1 cellular context compared by ENCODE assay signal in the genomic region with DNA sequence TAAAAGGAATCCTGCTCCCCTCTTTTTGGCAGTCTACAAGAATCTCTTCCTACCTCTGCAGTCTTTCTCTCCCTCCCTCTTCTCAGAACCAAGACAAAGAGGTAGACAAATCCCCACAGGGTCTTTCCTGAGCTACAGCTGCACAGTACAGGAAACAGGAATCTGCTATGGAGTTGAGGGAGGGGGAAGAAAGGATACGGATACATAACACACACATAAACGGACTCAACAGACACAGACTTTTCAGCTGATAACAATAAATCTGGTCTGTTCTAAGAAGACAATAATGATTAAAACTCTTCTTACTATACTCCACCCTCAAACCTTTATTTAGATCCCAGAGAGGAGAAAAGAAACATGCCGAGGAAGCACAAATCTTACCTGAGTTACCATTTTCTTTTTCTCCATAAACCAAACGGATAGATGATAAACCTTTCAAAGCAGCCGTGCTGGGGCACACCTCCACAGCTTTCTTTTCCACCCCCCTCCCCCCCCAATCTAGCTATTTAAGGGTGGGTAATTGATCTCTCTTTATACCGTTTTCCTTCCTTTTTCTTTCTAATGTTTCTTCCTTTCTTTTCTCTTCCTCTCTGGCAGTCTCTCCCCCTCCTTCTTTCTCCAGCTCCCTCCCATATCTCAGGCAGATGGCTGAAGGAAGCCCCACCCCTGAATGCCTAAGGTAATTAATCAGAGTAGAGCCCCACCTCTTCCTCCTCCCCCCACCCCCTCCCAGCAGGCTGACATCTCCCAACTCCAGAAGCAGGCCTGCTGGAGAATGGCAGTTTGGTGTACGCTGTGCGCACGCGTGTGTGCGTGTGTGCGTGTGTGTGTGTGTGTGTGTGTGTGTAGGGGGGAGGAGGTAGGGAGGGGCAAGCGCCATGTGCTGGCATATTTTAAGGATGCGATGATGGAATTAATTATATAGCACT.
TF ChIP-seq lines count a peak whose summit lies in the region.

No MANE protein-coding gene starts in this region.

TF ChIP-seq in K562, 482 proteins besides CTCF, POLR2A, EP300 and RAD21 (continued from another document):
- TF ChIP-seq, protein P1, sequence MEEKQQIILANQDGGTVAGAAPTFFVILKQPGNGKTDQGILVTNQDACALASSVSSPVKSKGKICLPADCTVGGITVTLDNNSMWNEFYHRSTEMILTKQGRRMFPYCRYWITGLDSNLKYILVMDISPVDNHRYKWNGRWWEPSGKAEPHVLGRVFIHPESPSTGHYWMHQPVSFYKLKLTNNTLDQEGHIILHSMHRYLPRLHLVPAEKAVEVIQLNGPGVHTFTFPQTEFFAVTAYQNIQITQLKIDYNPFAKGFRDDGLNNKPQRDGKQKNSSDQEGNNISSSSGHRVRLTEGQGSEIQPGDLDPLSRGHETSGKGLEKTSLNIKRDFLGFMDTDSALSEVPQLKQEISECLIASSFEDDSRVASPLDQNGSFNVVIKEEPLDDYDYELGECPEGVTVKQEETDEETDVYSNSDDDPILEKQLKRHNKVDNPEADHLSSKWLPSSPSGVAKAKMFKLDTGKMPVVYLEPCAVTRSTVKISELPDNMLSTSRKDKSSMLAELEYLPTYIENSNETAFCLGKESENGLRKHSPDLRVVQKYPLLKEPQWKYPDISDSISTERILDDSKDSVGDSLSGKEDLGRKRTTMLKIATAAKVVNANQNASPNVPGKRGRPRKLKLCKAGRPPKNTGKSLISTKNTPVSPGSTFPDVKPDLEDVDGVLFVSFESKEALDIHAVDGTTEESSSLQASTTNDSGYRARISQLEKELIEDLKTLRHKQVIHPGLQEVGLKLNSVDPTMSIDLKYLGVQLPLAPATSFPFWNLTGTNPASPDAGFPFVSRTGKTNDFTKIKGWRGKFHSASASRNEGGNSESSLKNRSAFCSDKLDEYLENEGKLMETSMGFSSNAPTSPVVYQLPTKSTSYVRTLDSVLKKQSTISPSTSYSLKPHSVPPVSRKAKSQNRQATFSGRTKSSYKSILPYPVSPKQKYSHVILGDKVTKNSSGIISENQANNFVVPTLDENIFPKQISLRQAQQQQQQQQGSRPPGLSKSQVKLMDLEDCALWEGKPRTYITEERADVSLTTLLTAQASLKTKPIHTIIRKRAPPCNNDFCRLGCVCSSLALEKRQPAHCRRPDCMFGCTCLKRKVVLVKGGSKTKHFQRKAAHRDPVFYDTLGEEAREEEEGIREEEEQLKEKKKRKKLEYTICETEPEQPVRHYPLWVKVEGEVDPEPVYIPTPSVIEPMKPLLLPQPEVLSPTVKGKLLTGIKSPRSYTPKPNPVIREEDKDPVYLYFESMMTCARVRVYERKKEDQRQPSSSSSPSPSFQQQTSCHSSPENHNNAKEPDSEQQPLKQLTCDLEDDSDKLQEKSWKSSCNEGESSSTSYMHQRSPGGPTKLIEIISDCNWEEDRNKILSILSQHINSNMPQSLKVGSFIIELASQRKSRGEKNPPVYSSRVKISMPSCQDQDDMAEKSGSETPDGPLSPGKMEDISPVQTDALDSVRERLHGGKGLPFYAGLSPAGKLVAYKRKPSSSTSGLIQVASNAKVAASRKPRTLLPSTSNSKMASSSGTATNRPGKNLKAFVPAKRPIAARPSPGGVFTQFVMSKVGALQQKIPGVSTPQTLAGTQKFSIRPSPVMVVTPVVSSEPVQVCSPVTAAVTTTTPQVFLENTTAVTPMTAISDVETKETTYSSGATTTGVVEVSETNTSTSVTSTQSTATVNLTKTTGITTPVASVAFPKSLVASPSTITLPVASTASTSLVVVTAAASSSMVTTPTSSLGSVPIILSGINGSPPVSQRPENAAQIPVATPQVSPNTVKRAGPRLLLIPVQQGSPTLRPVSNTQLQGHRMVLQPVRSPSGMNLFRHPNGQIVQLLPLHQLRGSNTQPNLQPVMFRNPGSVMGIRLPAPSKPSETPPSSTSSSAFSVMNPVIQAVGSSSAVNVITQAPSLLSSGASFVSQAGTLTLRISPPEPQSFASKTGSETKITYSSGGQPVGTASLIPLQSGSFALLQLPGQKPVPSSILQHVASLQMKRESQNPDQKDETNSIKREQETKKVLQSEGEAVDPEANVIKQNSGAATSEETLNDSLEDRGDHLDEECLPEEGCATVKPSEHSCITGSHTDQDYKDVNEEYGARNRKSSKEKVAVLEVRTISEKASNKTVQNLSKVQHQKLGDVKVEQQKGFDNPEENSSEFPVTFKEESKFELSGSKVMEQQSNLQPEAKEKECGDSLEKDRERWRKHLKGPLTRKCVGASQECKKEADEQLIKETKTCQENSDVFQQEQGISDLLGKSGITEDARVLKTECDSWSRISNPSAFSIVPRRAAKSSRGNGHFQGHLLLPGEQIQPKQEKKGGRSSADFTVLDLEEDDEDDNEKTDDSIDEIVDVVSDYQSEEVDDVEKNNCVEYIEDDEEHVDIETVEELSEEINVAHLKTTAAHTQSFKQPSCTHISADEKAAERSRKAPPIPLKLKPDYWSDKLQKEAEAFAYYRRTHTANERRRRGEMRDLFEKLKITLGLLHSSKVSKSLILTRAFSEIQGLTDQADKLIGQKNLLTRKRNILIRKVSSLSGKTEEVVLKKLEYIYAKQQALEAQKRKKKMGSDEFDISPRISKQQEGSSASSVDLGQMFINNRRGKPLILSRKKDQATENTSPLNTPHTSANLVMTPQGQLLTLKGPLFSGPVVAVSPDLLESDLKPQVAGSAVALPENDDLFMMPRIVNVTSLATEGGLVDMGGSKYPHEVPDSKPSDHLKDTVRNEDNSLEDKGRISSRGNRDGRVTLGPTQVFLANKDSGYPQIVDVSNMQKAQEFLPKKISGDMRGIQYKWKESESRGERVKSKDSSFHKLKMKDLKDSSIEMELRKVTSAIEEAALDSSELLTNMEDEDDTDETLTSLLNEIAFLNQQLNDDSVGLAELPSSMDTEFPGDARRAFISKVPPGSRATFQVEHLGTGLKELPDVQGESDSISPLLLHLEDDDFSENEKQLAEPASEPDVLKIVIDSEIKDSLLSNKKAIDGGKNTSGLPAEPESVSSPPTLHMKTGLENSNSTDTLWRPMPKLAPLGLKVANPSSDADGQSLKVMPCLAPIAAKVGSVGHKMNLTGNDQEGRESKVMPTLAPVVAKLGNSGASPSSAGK (IDR thresholded peaks at IDR 0.05): 0 out of 2 replicates have a peak, but pooled peaks have one; percentile 24
- TF ChIP-seq NRF1 (conservative IDR thresholded peaks at IDR 0.05 in 1 of 2, IDR thresholded peaks at IDR 0.05 in 1 of 2) (peak; percentile 89 to 91), FOXK2 (conservative IDR thresholded peaks at IDR 0.05 in 1 of 2, IDR thresholded peaks at IDR 0.05 in 1 of 2; ENCODE audit: low read depth in 2 of 2) (0 out of 4 replicates have a peak, but pooled peaks of 1 of the 2 experiments have one; percentile 21), ZEB2 (IDR thresholded peaks at IDR 0.05) (0 out of 2 replicates have a peak, but pooled peaks have one; percentile 11)
- TF ChIP-seq, protein P2, sequence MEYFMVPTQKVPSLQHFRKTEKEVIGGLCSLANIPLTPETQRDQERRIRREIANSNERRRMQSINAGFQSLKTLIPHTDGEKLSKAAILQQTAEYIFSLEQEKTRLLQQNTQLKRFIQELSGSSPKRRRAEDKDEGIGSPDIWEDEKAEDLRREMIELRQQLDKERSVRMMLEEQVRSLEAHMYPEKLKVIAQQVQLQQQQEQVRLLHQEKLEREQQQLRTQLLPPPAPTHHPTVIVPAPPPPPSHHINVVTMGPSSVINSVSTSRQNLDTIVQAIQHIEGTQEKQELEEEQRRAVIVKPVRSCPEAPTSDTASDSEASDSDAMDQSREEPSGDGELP (CRISPR knock-in tag; IDR thresholded peaks at IDR 0.05; ENCODE audit: borderline replicate concordance): peak; percentile 27; the same call in 1 of the 2 replicates
- TF ChIP-seq, protein P3, sequence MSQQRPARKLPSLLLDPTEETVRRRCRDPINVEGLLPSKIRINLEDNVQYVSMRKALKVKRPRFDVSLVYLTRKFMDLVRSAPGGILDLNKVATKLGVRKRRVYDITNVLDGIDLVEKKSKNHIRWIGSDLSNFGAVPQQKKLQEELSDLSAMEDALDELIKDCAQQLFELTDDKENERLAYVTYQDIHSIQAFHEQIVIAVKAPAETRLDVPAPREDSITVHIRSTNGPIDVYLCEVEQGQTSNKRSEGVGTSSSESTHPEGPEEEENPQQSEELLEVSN (IDR thresholded peaks at IDR 0.05; ENCODE audit: borderline replicate concordance in 1 of 2, extremely low read depth in 1 of 2, insufficient read depth in 1 of 2, insufficient read length in 1 of 2, low read depth in 1 of 2, low read length in 1 of 2, poor library complexity in 1 of 2, severe bottlenecking in 1 of 2): peak in 1 of 2 experiments; percentile 16
- TF ChIP-seq, protein P4, sequence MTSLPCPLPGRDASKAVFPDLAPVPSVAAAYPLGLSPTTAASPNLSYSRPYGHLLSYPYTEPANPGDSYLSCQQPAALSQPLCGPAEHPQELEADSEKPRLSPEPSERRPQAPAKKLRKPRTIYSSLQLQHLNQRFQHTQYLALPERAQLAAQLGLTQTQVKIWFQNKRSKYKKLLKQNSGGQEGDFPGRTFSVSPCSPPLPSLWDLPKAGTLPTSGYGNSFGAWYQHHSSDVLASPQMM (CRISPR knock-in tag; IDR thresholded peaks at IDR 0.05): no peak
